25 cellular contexts compared by ENCODE assay signal in the genomic region with DNA sequence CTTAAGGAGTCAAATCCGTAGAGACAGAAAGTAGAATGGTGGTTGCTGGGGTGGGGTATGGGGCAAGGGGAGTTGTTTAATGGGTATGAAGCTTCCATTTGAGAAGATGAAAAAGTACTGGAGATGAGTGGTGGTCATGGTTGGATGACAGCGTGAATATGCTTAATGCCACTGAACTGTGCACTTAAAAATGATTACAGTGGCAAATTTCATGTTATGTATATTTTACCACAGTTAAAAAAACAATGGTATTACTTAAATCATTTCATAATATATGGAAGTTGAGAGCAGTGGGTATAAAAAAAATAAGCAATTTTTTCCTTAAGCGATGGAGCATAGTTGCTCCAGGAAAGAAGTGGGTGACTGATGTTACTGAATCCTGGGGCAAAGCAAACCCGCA.
A peak's percentile ranks its signal among the peaks of the same experiment; 100 is the strongest.
DNase-seq lines count a peak whose midpoint lies in the region; ATAC-seq, FAIRE-seq and TF ChIP-seq lines count a peak whose summit lies in the region.
"Had no signal": no experiment of that assay in that cellular context is flagged by ENCODE, and none has a peak within 500 bp of the region (broad histone marks: within the 10 kb centered on the region; RNA-seq: fewer than 3 reads in every experiment).

No MANE protein-coding gene starts in this region.

- TF ChIP-seq CTCF in A549 (IDR thresholded peaks at IDR 0.05) (no peak), IMR-90 (conservative IDR thresholded peaks at IDR 0.05; ENCODE audit: low read depth, low read length) (no peak), GM12878 (IDR thresholded peaks at IDR 0.05 in 2 of 3, conservative IDR thresholded peaks at IDR 0.05 in 1 of 3; ENCODE audit: control insufficient read depth in 2 of 3, extremely low read depth in 1 of 3, insufficient read depth in 1 of 3, low read depth in 3 of 3, low read length in 3 of 3) (no peak), kidney (IDR thresholded peaks at IDR 0.05; ENCODE audit: borderline replicate concordance, extremely low read depth, insufficient read depth) (no peak)

- H3K9ac ChIP-seq in IMR-90 (ENCODE audit: low read depth, low read length), result no peak overlapping the region
- H3K9ac ChIP-seq in GM12878 (ENCODE audit: control insufficient read depth, insufficient read depth, low read length), result no peak overlapping the region
- H3K9ac ChIP-seq in kidney (ENCODE audit: low read length in 2 of 2), result no peak overlapping the region
- H3K9ac ChIP-seq: BLaER1 treated with 17β-estradiol and CSF1 and Interleukin-3, amounts not matched to agents 10 nM and 100 nM had no signal

- no peak overlapping the region for H3K56ac ChIP-seq in IMR-90 (ENCODE audit: extremely low read depth, insufficient read depth, low read length)

- no peaks in the 10 kb centered on the region; the same call in 1 of the 2 replicates for H3K9me1 ChIP-seq in IMR-90 (ENCODE audit: insufficient read depth, low read length)

- SMC1A ChIA-PET in GM12878 (lab: Charles Lee; ENCODE audit: uncharacterized antibody, unreplicated experiment), result interaction anchor here (0.7 to 0.8 kb wide), 2 partner anchors 55 to 91 kb away, joined by 3 to 4 read pairs; no protein-coding TSS in a partner anchor

- no peaks in the 10 kb centered on the region; a peak in 1 of 4 replicates for H3K79me1 ChIP-seq in IMR-90 (ENCODE audit: low read depth in 1 of 2, low read length in 2 of 2)

- H3K9me3 ChIP-seq in A549 (no peaks in the 10 kb centered on the region), IMR-90 (ENCODE audit: control insufficient read depth, insufficient read depth, low read length) (no peaks in the 10 kb centered on the region), GM12878 (replicated peaks; ENCODE audit: control insufficient read depth, insufficient read depth, low read length) (no peaks in the 10 kb centered on the region), kidney (ENCODE audit: control insufficient read depth in 1 of 2, low read length in 2 of 2) (no peaks in the 10 kb centered on the region)
- H3K9me3 ChIP-seq: BE2C; BLaER1 treated with 17β-estradiol and CSF1 and Interleukin-3, amounts not matched to agents 10 nM and 100 nM had no signal

- H3K79me2 ChIP-seq in GM12878 (ENCODE audit: control insufficient read depth, insufficient read depth, low read length), result no peaks in the 10 kb centered on the region

- H3K27me3 ChIP-seq in IMR-90 (ENCODE audit: control insufficient read depth, insufficient read depth, low read length) (no peaks in the 10 kb centered on the region), GM12878 (replicated peaks in 1 of 2; ENCODE audit: control insufficient read depth in 2 of 2, insufficient read depth in 2 of 2, low read length in 1 of 2) (no peaks in the 10 kb centered on the region)
- H3K27me3 ChIP-seq: BE2C; BLaER1 treated with 17β-estradiol and CSF1 and Interleukin-3, amounts not matched to agents 10 nM and 100 nM had no signal

- no peak overlapping the region for H2BK20ac ChIP-seq in IMR-90 (ENCODE audit: low read depth, low read length)

- H3K14ac ChIP-seq in IMR-90 (replicated peaks; ENCODE audit: low read depth, low read length), result no peak overlapping the region

- TF ChIP-seq POLR2A in A549 (IDR thresholded peaks at IDR 0.05; ENCODE audit: low read length) (no peak), IMR-90 (IDR thresholded peaks at IDR 0.05; ENCODE audit: low read depth, low read length) (no peak), GM12878 (IDR thresholded peaks at IDR 0.05; ENCODE audit: low read depth, low read length) (no peak)

- no peak overlapping the region for H3K18ac ChIP-seq in IMR-90 (ENCODE audit: low read depth, low read length)

- DNase-seq in DMS79 treated with DMSO at 0.1 percent for 48 hours (lab: John Stamatoyannopoulos, UW), result peak; percentile 13
- no peak for DNase-seq in DMS79 (lab: John Stamatoyannopoulos, UW)
- no peak for DNase-seq in A549 (ENCODE audit: low read depth in 1 of 2, low spot score in 1 of 2)
- no peak for DNase-seq in IMR-90
- DNase-seq in GM12878 (ENCODE audit: low read depth, low spot score), result no peak
- DNase-seq in NCI-H2171 (lab: John Stamatoyannopoulos, UW), result no peak
- DNase-seq in effector CD4-positive, alpha-beta T cell, result no peak
- DNase-seq in kidney, result no peak
- DNase-seq: ACHN; AML-193; BE2C; CD4-positive, alpha-beta T cell; CD8-positive, alpha-beta memory T cell; DMS 273 treated with DMSO at 0.1 percent for 48 hours; DND-41; GOT3; HCEC 1CT had no signal

- H2AFZ ChIP-seq in IMR-90 (replicated peaks; ENCODE audit: low read length, poor library complexity) (no peak overlapping the region), GM12878 (ENCODE audit: control insufficient read depth, low read depth, low read length) (no peak overlapping the region)

- intact Hi-C loops in IMR-90 (cut with micrococcal nuclease), result no loop called here
- intact Hi-C loops in GM12878 (cut with micrococcal nuclease; ENCODE audit: unreplicated experiment), result no loop called here
- intact Hi-C loops in kidney (cut with DNase I), result no loop called here

- no peak overlapping the region for H2AK5ac ChIP-seq in IMR-90 (ENCODE audit: low read depth, low read length)

- no peak overlapping the region for H2BK5ac ChIP-seq in IMR-90 (ENCODE audit: low read depth, low read length, poor library complexity, severe bottlenecking)

- H4K91ac ChIP-seq in IMR-90 (ENCODE audit: insufficient read depth, low read depth, low read length), result no peak overlapping the region

- no peak overlapping the region for H3K23ac ChIP-seq in IMR-90 (ENCODE audit: low read depth, low read length)

- H3K4me3 ChIP-seq in A549, result no peak overlapping the region
- H3K4me3 ChIP-seq in IMR-90 (ENCODE audit: insufficient read depth, low read depth, low read length), result no peak overlapping the region
- no peak overlapping the region for H3K4me3 ChIP-seq in GM12878
- H3K4me3 ChIP-seq in kidney (ENCODE audit: low read length in 2 of 2), result no peak overlapping the region
- H3K4me3 ChIP-seq: BLaER1 treated with 17β-estradiol and CSF1 and Interleukin-3, amounts not matched to agents 10 nM and 100 nM had no signal

- TF ChIP-seq EP300 in A549 (IDR thresholded peaks at IDR 0.05) (no peak), GM12878 (IDR thresholded peaks at IDR 0.05; ENCODE audit: borderline replicate concordance in 1 of 2, control insufficient read depth in 1 of 2, low read depth in 2 of 2, low read length in 2 of 2) (no peak)

- RAD21 ChIA-PET in GM12878 (lab: Charles Lee; ENCODE audit: unreplicated experiment), result no interaction called here

- H3K4ac ChIP-seq in IMR-90 (ENCODE audit: low read depth, low read length), result no peak overlapping the region

- TF ChIP-seq RAD21 in A549 (conservative IDR thresholded peaks at IDR 0.05 in 1 of 2, IDR thresholded peaks at IDR 0.05 in 1 of 2) (no peak), IMR-90 (IDR thresholded peaks at IDR 0.05; ENCODE audit: low read length) (no peak), GM12878 (IDR thresholded peaks at IDR 0.05; ENCODE audit: insufficient read depth, low read depth, low read length) (no peak)

- in situ Hi-C loops in IMR-90 (cut with MboI; ENCODE audit: low sequenced_read_pairs) (no loop called here), GM12878 (cut with MboI) (no loop called here)

- no peak for FAIRE-seq in A549 (lab: Jason Lieb, UNC)
- no peak for FAIRE-seq in GM12878 (lab: Jason Lieb, UNC)
- no peak for FAIRE-seq in kidney (lab: Jason Lieb, UNC)
- FAIRE-seq: A204.1, D721Med, G401.6, GM12891, GM18507, H54 had no signal

- H4K5ac ChIP-seq in IMR-90 (ENCODE audit: low read depth, low read length), result no peak overlapping the region

- H2AK9ac ChIP-seq in IMR-90 (replicated peaks; ENCODE audit: low read depth, low read length, poor library complexity), result no peak overlapping the region

- H3K4me2 ChIP-seq in A549, result no peak overlapping the region
- H3K4me2 ChIP-seq in IMR-90 (ENCODE audit: low read depth, low read length), result no peak overlapping the region
- H3K4me2 ChIP-seq in GM12878 (ENCODE audit: control insufficient read depth, insufficient read depth), result no peak overlapping the region
- H3K4me2 ChIP-seq: BLaER1 treated with 17β-estradiol and CSF1 and Interleukin-3, amounts not matched to agents 10 nM and 100 nM had no signal

- POLR2A ChIA-PET in A549 (lab: Yijun Ruan, JAX), result no interaction called here
- POLR2A ChIA-PET in IMR-90 (lab: Charles Lee; ENCODE audit: unreplicated experiment), result no interaction called here
- POLR2A ChIA-PET in GM12878 (lab: Charles Lee), result interaction anchor here (1.3 kb wide), 1 partner anchor 67 kb away, joined by 3 read pairs; no protein-coding TSS in a partner anchor

- no TSS peak for BruUV-seq in IMR-90 (replicated peaks; lab: Mats Ljungman, UMichigan)
- BruUV-seq in GM12878 (replicated peaks; lab: Mats Ljungman, UMichigan), result TSS peak; percentile 58

- H2BK15ac ChIP-seq in IMR-90 (ENCODE audit: low read depth, low read length), result no peak overlapping the region

- no peak overlapping the region for H4K8ac ChIP-seq in IMR-90 (ENCODE audit: low read depth in 2 of 2, low read length in 2 of 2)

- dilution Hi-C loops in IMR-90 (cut with HindIII; ENCODE audit: low sequenced_read_pairs, unreplicated experiment), result no loop called here

- CTCF ChIA-PET in A549 (lab: Yijun Ruan, JAX), result no interaction called here
- CTCF ChIA-PET in IMR-90 (lab: Yijun Ruan, JAX), result interaction anchor here (0.8 kb wide), 1 partner anchor 14 kb away, joined by 4 read pairs; no protein-coding TSS in a partner anchor
- CTCF ChIA-PET in GM12878 (lab: Yijun Ruan, JAX), result no interaction called here

- 92% methylated on average over 4 of the region's 4 CpGs for WGBS in A549 (ENCODE audit: missing lambda C conversion rate)
- 100% methylated on average over 2 of the region's 4 CpGs; no CpG with 5 or more reads in 1 of the 2 experiments for WGBS in IMR-90 (ENCODE audit: extremely low coverage in 2 of 2, insufficient read length in 1 of 2), 2 experiments
- WGBS in GM12878 (ENCODE audit: insufficient coverage, insufficient replicate concordance, low lambda C conversion rate, missing lambda C conversion rate), result 58% methylated on average over 4 of the region's 4 CpGs

- no peak for ATAC-seq in A549
- no peak for ATAC-seq in IMR-90 (ENCODE audit: low read depth)
- no peak for ATAC-seq in GM12878

- H3K36me3 ChIP-seq in IMR-90 (ENCODE audit: control insufficient read depth, insufficient read depth, low read length), result no peaks in the 10 kb centered on the region
- H3K36me3 ChIP-seq in GM12878 (ENCODE audit: control insufficient read depth in 2 of 2, insufficient read depth in 2 of 2, low read length in 1 of 2), result no peaks in the 10 kb centered on the region
- no peaks in the 10 kb centered on the region for H3K36me3 ChIP-seq in kidney (ENCODE audit: control insufficient read depth in 1 of 2, insufficient read depth in 2 of 2, low read length in 2 of 2)

- no peak overlapping the region for H2BK120ac ChIP-seq in IMR-90 (ENCODE audit: low read depth, low read length)

- H4K20me1 ChIP-seq in IMR-90 (ENCODE audit: insufficient read depth, low read length) (no peaks in the 10 kb centered on the region), GM12878 (ENCODE audit: control insufficient read depth, insufficient read depth) (no peaks in the 10 kb centered on the region)

- H3K27ac ChIP-seq in A549, result no peak overlapping the region
- H3K27ac ChIP-seq in IMR-90 (ENCODE audit: insufficient read depth, low read length), result no peak overlapping the region
- no peak overlapping the region for H3K27ac ChIP-seq in GM12878 (ENCODE audit: control insufficient read depth, insufficient read depth)
- no peak overlapping the region for H3K27ac ChIP-seq in kidney (ENCODE audit: low read depth in 2 of 2, low read length in 2 of 2)
- H3K27ac ChIP-seq: 22Rv1; BLaER1 treated with 17β-estradiol and CSF1 and Interleukin-3, amounts not matched to agents 10 nM and 100 nM had no signal

- H3K4me1 ChIP-seq in A549, result peaks cover 2% of the 10 kb centered on the region
- no peaks in the 10 kb centered on the region for H3K4me1 ChIP-seq in IMR-90 (ENCODE audit: control insufficient read depth, insufficient read depth, low read length)
- no peaks in the 10 kb centered on the region for H3K4me1 ChIP-seq in GM12878 (ENCODE audit: control insufficient read depth, insufficient read depth, low read length)
- H3K4me1 ChIP-seq in kidney (ENCODE audit: control insufficient read depth in 1 of 2, insufficient read depth in 1 of 2, low read depth in 1 of 2, low read length in 2 of 2), result peaks cover 0 to 7% of the 10 kb centered on the region in 2 donors
- H3K4me1 ChIP-seq: BE2C had no signal
